8 cellular contexts compared by ENCODE assay signal in the genomic region with DNA sequence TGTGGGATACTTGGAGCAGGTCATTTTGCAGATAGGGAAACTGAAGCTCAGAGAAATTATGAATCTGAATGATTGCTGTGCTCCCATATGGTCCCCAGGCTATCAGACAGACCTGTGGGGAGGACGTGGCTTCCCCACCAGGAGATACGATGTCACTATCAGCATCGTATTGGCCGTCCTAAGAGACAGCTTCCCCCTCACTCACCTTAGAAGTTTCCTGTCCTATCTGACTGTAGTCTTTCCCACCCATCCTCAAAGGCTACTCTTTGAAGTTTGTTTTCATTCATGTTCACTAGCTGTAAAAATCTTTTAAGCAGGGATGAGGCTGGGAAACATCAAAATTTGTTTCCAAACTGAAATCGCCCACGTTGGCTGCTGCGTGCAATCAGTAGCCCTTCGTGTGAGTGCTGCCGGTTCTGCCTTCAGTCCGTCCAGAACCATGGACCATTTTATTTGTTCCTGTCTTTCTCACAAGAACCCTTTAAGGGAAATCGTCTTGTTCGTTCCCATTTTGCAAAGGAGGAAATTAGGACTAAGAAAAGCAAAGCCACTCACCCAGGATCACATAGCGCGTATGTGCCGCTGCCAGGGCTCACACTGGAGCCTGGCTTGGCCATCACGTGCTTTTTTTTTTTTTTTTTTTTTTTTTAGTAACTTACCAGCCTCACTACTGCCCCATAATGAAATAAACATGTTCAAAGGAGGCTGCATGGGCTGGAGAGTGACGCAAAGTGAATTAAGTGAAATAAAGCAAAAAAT. TPM values are rescaled to one million over a fixed set of nuclear protein-coding genes. Genes with fewer than 3 reads are reported as not detected.
DNase-seq lines count a peak whose midpoint lies in the region; ATAC-seq and TF ChIP-seq lines count a peak whose summit lies in the region.

No MANE protein-coding gene starts in this region.

- peak overlapping the region; percentile 74 for H3K4me3 ChIP-seq in OCI-LY1 (ENCODE audit: low read depth, low read length, poor library complexity, severe bottlenecking)
- H3K4me3 ChIP-seq in coronary artery, result peak overlapping the region; percentile 87
- peak overlapping the region; percentile 70 for H3K4me3 ChIP-seq in mesodermal cell (ENCODE audit: extremely low read depth, insufficient read depth, low read length, poor library complexity, severe bottlenecking)
- H3K4me3 ChIP-seq in upper lobe of left lung, result peak overlapping the region in 3 of 4 donors; percentile 10 to 78 (median 75)

- H3K9ac ChIP-seq in ES-I3 (ENCODE audit: low read depth, low read length), result peak overlapping the region; percentile 89
- H3K9ac ChIP-seq in OCI-LY1 (ENCODE audit: low read length), result peak overlapping the region; percentile 64; the same call in 1 of the 2 replicates

- H4K20me1 ChIP-seq in OCI-LY1 (ENCODE audit: insufficient read depth, low read length), result no peaks in the 10 kb centered on the region

- H3K36me3 ChIP-seq in ES-I3 (ENCODE audit: insufficient read depth, low read length) (no peaks in the 10 kb centered on the region), OCI-LY1 (ENCODE audit: insufficient read depth, low read length) (no peaks in the 10 kb centered on the region), mesodermal cell (ENCODE audit: control insufficient read depth, insufficient read depth, low read length) (no peaks in the 10 kb centered on the region), upper lobe of left lung (no peaks in the 10 kb centered on the region)

- no peaks in the 10 kb centered on the region for H3K9me2 ChIP-seq in OCI-LY1 (ENCODE audit: low read depth, low read length)

- H3F3A ChIP-seq in OCI-LY1 (ENCODE audit: insufficient read depth, low read length), result no peaks in the 10 kb centered on the region

- H3K27me3 ChIP-seq in OCI-LY1 (ENCODE audit: insufficient read depth, low read length), result no peaks in the 10 kb centered on the region
- no peaks in the 10 kb centered on the region for H3K27me3 ChIP-seq in upper lobe of left lung

- ATAC-seq in upper lobe of left lung (ENCODE audit: low FRiP score in 2 of 2), result peak in 1 of 2 donors; percentile 16
- ATAC-seq in GM18907 (IDR thresholded peaks at IDR 0.05; ENCODE audit: unreplicated experiment), result no peak
- ATAC-seq in HG02870 (IDR thresholded peaks at IDR 0.05; ENCODE audit: unreplicated experiment), result no peak

- no peak for DNase-seq in coronary artery (ENCODE audit: low spot score)
- peak in 1 of 2 donors; percentile 36 for DNase-seq in upper lobe of left lung
- DNase-seq in SKM-1 (lab: John Stamatoyannopoulos, UW; ENCODE audit: unreplicated experiment), result no peak

- TF ChIP-seq CTCF in OCI-LY1 (IDR thresholded peaks at IDR 0.05; ENCODE audit: low read length), result no peak
- TF ChIP-seq CTCF in coronary artery (IDR thresholded peaks at IDR 0.05), result no peak
- no peak for TF ChIP-seq CTCF in upper lobe of left lung (IDR thresholded peaks at IDR 0.05)

- H3K27ac ChIP-seq in OCI-LY1 (ENCODE audit: low read depth, low read length, poor library complexity, severe bottlenecking) (peak overlapping the region; percentile 57), coronary artery (peak overlapping the region; percentile 59 to 92), mesodermal cell (ENCODE audit: low read depth, low read length, severe bottlenecking) (peak overlapping the region; percentile 95), upper lobe of left lung (peak overlapping the region; percentile 77 to 91 (median 87))

- H3K4me1 ChIP-seq in ES-I3 (ENCODE audit: insufficient read depth, low read length) (peaks cover 23% of the 10 kb centered on the region), OCI-LY1 (ENCODE audit: insufficient read depth, low read length, severe bottlenecking) (peaks cover 35% of the 10 kb centered on the region), mesodermal cell (ENCODE audit: control insufficient read depth, insufficient read depth, low read length, poor library complexity, severe bottlenecking) (peaks cover 25% of the 10 kb centered on the region), upper lobe of left lung (peaks cover 21 to 50% (median 46%) of the 10 kb centered on the region in 4 donors)

- no peak overlapping the region for H2AFZ ChIP-seq in OCI-LY1 (ENCODE audit: low read length)

- WGBS in mesodermal cell (ENCODE audit: insufficient coverage in 2 of 2), 2 experiments, result 0 to 3% methylated on average over 12 of the region's 17 CpGs
- 25 to 28% methylated on average over 17 of the region's 17 CpGs for WGBS in upper lobe of left lung, 2 donors

- no peaks in the 10 kb centered on the region for H3K79me2 ChIP-seq in OCI-LY1 (ENCODE audit: insufficient read depth, low read length)

- H3K9me3 ChIP-seq in ES-I3 (ENCODE audit: control insufficient read depth, insufficient read depth, low read length) (no peaks in the 10 kb centered on the region), OCI-LY1 (ENCODE audit: low read length) (no peaks in the 10 kb centered on the region), mesodermal cell (ENCODE audit: control insufficient read depth, low read length) (no peaks in the 10 kb centered on the region), upper lobe of left lung (no peaks in the 10 kb centered on the region)

- TF ChIP-seq EP300 in upper lobe of left lung (IDR thresholded peaks at IDR 0.05), result no peak

- H3K4me2 ChIP-seq in OCI-LY1 (ENCODE audit: low read length), result peak overlapping the region; percentile 84

- TF ChIP-seq POLR2A in upper lobe of left lung (IDR thresholded peaks at IDR 0.05), result no peak

RNA-seq across cellular contexts. Expression of a gene that starts 1.0 kb away (rescaled TPM):
- polyA plus RNA-seq in mesodermal cell (2013, experiment 1 of 2), result 52.8 TPM
- polyA plus RNA-seq in mesodermal cell (2013, experiment 2 of 2), result 50.4 TPM
- 10 to 100 TPM; 29.5 to 81.7 (median 34.2) TPM for total RNA-seq in upper lobe of left lung

RNA-seq across cellular contexts. Expression of a gene that starts 44.5 kb away (rescaled TPM):
- polyA plus RNA-seq in mesodermal cell (2013, experiment 1 of 2), result 29.6 TPM
- polyA plus RNA-seq in mesodermal cell (2013, experiment 2 of 2), result 21.0 TPM
- 10 to 100 TPM in 5 of 6 donors, 1 to 10 TPM in 1; 7.3 to 48.2 (median 34.3) TPM for total RNA-seq in upper lobe of left lung
